1 cellular context compared by ENCODE assay signal in genomic region chr5:14595877-14596276, GRCh38.
TF ChIP-seq lines count a peak whose summit lies in the region.

No MANE protein-coding gene starts in this region.

TF ChIP-seq in SK-N-SH treated with all-trans-retinoic acid at 6 μM for 48 hours, 23 proteins besides CTCF, POLR2A, EP300 and RAD21 (continued from another document):
- TF ChIP-seq PATZ1 (CRISPR knock-in tag; IDR thresholded peaks at IDR 0.05; ENCODE audit: borderline replicate concordance) (no peak), RARB (CRISPR knock-in tag; IDR thresholded peaks at IDR 0.05) (no peak), ZFP3 (CRISPR knock-in tag; IDR thresholded peaks at IDR 0.05) (no peak), CSRNP3 (CRISPR knock-in tag; IDR thresholded peaks at IDR 0.05) (no peak), ARNTL (CRISPR knock-in tag; IDR thresholded peaks at IDR 0.05; ENCODE audit: borderline replicate concordance, low read depth) (no peak), ZNF8 (CRISPR knock-in tag; IDR thresholded peaks at IDR 0.05) (no peak)
